ENCODE assay signal across 1 cellular context in genomic region chr12:83173250-83173649, GRCh38.
TF ChIP-seq lines count a peak whose summit lies in the region.

No MANE protein-coding gene starts in this region.

TF ChIP-seq in K562, 482 proteins besides CTCF, POLR2A, EP300 and RAD21 (continued from another document and continues in another):
- TF ChIP-seq HMBOX1 (IDR thresholded peaks at IDR 0.05) (peak; percentile 92), NR2C1 (IDR thresholded peaks at IDR 0.05) (no peak), NR2C1 (tag; IDR thresholded peaks at IDR 0.05) (peak; percentile 83), PHB2 (IDR thresholded peaks at IDR 0.05; ENCODE audit: low read depth) (peak; percentile 88), AFF1 (IDR thresholded peaks at IDR 0.05; ENCODE audit: low read depth in 1 of 2, partially characterized antibody in 2 of 2) (peak in 1 of 2 experiments; percentile 87), SRF (CRISPR knock-in tag; IDR thresholded peaks at IDR 0.05) (no peak), ZNF75A (CRISPR knock-in tag; IDR thresholded peaks at IDR 0.05) (no peak), GTF3C2 (IDR thresholded peaks at IDR 0.05; ENCODE audit: borderline replicate concordance, extremely low read depth, insufficient read length) (no peak), MED1 (CRISPR knock-in tag; IDR thresholded peaks at IDR 0.05; ENCODE audit: borderline replicate concordance) (no peak), HMGN3 (IDR thresholded peaks at IDR 0.05; ENCODE audit: borderline replicate concordance, extremely low read depth, insufficient read length, low read depth, low read length) (peak; percentile 78), SAP30 (IDR thresholded peaks at IDR 0.05; ENCODE audit: borderline replicate concordance, insufficient read depth, low read depth, low read length, poor library complexity, severe bottlenecking) (no peak), TEAD1 (CRISPR knock-in tag; IDR thresholded peaks at IDR 0.05) (peak in 1 of 2 experiments; percentile 75; a peak in 2 of 4 replicates), POLR2H (tag; IDR thresholded peaks at IDR 0.05; ENCODE audit: low read depth) (peak; percentile 33; the same call in 1 of the 2 replicates), ELF1 (tag; IDR thresholded peaks at IDR 0.05) (no peak), ZNF23 (CRISPR knock-in tag; IDR thresholded peaks at IDR 0.05) (no peak), NCOA2 (IDR thresholded peaks at IDR 0.05; ENCODE audit: partially characterized antibody in 2 of 2) (peak; percentile 88 to 92), PBX2 (CRISPR knock-in tag; IDR thresholded peaks at IDR 0.05; ENCODE audit: low read depth) (no peak), PBX2 (tag; conservative IDR thresholded peaks at IDR 0.05; ENCODE audit: low read depth) (peak; percentile 99), CREB1 (IDR thresholded peaks at IDR 0.05) (peak; percentile 52; the same call in 1 of the 2 replicates), CREB1 (CRISPR knock-in tag; IDR thresholded peaks at IDR 0.05) (no peak), HNRNPLL (IDR thresholded peaks at IDR 0.05; ENCODE audit: low read depth, low read length, poor library complexity, severe bottlenecking) (no peak), LEF1 (IDR thresholded peaks at IDR 0.05) (peak; percentile 99), NFATC3 (IDR thresholded peaks at IDR 0.05) (0 out of 2 replicates have a peak, but pooled peaks have one; percentile 24), HDAC3 (IDR thresholded peaks at IDR 0.05; ENCODE audit: borderline replicate concordance, partially characterized antibody) (peak; percentile 91), POLR2AphosphoS2 (IDR thresholded peaks at IDR 0.05; ENCODE audit: low read length) (no peak), SOX6 (IDR thresholded peaks at IDR 0.05) (peak; percentile 94), ZNF507 (tag; conservative IDR thresholded peaks at IDR 0.05) (no peak), CC2D1A (IDR thresholded peaks at IDR 0.05) (peak; percentile 93; the same call in 1 of the 2 replicates), PHB (CRISPR knock-in tag; IDR thresholded peaks at IDR 0.05) (no peak), BRD9 (IDR thresholded peaks at IDR 0.05; ENCODE audit: low read depth, partially characterized antibody) (peak; percentile 51), MITF (IDR thresholded peaks at IDR 0.05) (peak; percentile 94), GATA2 (CRISPR knock-in tag; IDR thresholded peaks at IDR 0.05) (peak; percentile 93), CBX3 (IDR thresholded peaks at IDR 0.05; ENCODE audit: borderline replicate concordance in 1 of 2, low read length in 2 of 2) (peak in 1 of 2 experiments; percentile 91; a peak in 2 of 3 replicates), CEBPG (CRISPR knock-in tag; IDR thresholded peaks at IDR 0.05) (no peak), CEBPG (tag; conservative IDR thresholded peaks at IDR 0.05 in 1 of 2, IDR thresholded peaks at IDR 0.05 in 1 of 2) (peak in 1 of 2 experiments; percentile 36; a peak in 1 of 4 replicates), CBFA2T2 (conservative IDR thresholded peaks at IDR 0.05) (peak; percentile 95), NCOA6 (IDR thresholded peaks at IDR 0.05) (peak; percentile 51), TAF7 (tag; IDR thresholded peaks at IDR 0.05) (no peak), TOE1 (IDR thresholded peaks at IDR 0.05; ENCODE audit: borderline replicate concordance) (peak; percentile 75; the same call in 1 of the 2 replicates), TOE1 (CRISPR knock-in tag; IDR thresholded peaks at IDR 0.05; ENCODE audit: borderline replicate concordance, low read depth) (no peak), MEF2A (IDR thresholded peaks at IDR 0.05; ENCODE audit: control insufficient read depth, low read depth, low read length) (no peak), NUFIP1 (IDR thresholded peaks at IDR 0.05; ENCODE audit: partially characterized antibody) (peak; percentile 30), CGGBP1 (CRISPR knock-in tag; IDR thresholded peaks at IDR 0.05) (no peak), ZFP91 (CRISPR knock-in tag; IDR thresholded peaks at IDR 0.05) (no peak), ZNF431 (CRISPR knock-in tag; IDR thresholded peaks at IDR 0.05) (no peak), CBFA2T3 (IDR thresholded peaks at IDR 0.05) (peak; percentile 98), KAT7 (CRISPR knock-in tag; IDR thresholded peaks at IDR 0.05; ENCODE audit: borderline replicate concordance) (no peak), TSC22D4 (tag; IDR thresholded peaks at IDR 0.05) (no peak), POLR2AphosphoS5 (IDR thresholded peaks at IDR 0.05; ENCODE audit: control insufficient read depth, insufficient read depth, low read depth, low read length) (peak; percentile 95), NEUROD1 (IDR thresholded peaks at IDR 0.05; ENCODE audit: borderline replicate concordance, low read depth, low read length, partially characterized antibody) (peak; percentile 81), MNT (conservative IDR thresholded peaks at IDR 0.05) (peak in 1 of 2 experiments; percentile 63; a peak in 2 of 4 replicates), ZNF232 (CRISPR knock-in tag; IDR thresholded peaks at IDR 0.05) (no peak), TAL1 (IDR thresholded peaks at IDR 0.05) (peak; percentile 97), NCOA1 (IDR thresholded peaks at IDR 0.05; ENCODE audit: low read depth) (peak; percentile 92), MTA2 (IDR thresholded peaks at IDR 0.05; ENCODE audit: low read depth) (peak; percentile 96), ZNF282 (CRISPR knock-in tag; IDR thresholded peaks at IDR 0.05) (no peak), NBN (IDR thresholded peaks at IDR 0.05; ENCODE audit: low read depth) (0 out of 2 replicates have a peak, but pooled peaks have one; percentile 53), ARNT (IDR thresholded peaks at IDR 0.05) (peak; percentile 87 to 88), CCNT2 (IDR thresholded peaks at IDR 0.05; ENCODE audit: borderline replicate concordance, extremely low read depth, insufficient read length, low read depth, low read length) (peak; percentile 93)
